ENCODE assay signal across 1 cellular context in genomic region chr2:120765031-120765910, GRCh38.
TF ChIP-seq lines count a peak whose summit lies in the region.

No MANE protein-coding gene starts in this region.

TF ChIP-seq in SK-N-SH treated with all-trans-retinoic acid at 6 μM for 48 hours, 23 proteins besides CTCF, POLR2A, EP300 and RAD21 (continued from another document):
- TF ChIP-seq CSRNP3 (CRISPR knock-in tag; IDR thresholded peaks at IDR 0.05) = no peak
TF ChIP-seq in SK-N-SH treated with all-trans-retinoic acid at 6 μM for 48 hours: peak in this region for 0.
